Comparison of ENCODE assay signal across 23 cellular contexts in the genomic region with DNA sequence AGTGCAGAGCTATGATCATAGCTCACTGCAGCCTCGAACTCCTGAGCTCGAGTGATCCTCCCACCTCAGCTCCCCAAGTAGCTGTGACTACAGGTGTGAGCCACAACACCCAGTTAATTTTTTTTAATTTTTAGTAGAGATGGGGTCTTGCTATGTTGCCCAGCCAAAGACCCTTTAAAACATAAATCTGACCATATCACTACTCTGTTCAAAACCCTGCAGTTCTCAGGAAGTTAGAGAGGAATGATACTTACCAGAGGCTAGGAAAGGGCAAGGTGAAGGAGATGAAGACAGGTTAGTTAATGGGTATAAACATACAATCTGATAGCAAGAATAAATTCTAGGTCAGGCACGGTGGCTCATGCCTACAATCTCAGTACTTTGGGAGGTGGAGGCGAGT.
"Had no signal": no experiment of that assay in that cellular context is flagged by ENCODE, and none has a peak within 500 bp of the region (broad histone marks: within the 10 kb centered on the region; RNA-seq: fewer than 3 reads in every experiment).

No MANE protein-coding gene starts in this region.

- H3K9me3 Mint-ChIP-seq: effector memory CD8-positive, alpha-beta T cell; natural killer cell had no signal

- H3K36me3 ChIP-seq: lower lobe of right lung, stomach, thyroid gland had no signal

- H3K4me2 ChIP-seq: smooth muscle cell had no signal

- H3K9me3 ChIP-seq: lower lobe of right lung, stomach, thyroid gland had no signal

- H3K4me3 ChIP-seq: lower lobe of right lung, smooth muscle cell, stomach, thyroid gland had no signal

- H3K79me2 ChIP-seq: parathyroid adenoma had no signal

- H3K9ac ChIP-seq: parathyroid adenoma had no signal

- H2AFZ ChIP-seq: parathyroid adenoma had no signal

- H3K27me3 Mint-ChIP-seq: progenitor cell of endocrine pancreas had no signal

- H3K27ac ChIP-seq: lower lobe of right lung, parathyroid adenoma, thyroid gland had no signal

- H3K36me3 Mint-ChIP-seq: immature natural killer cell had no signal

- H3K27me3 ChIP-seq: stomach, thyroid gland had no signal

- ATAC-seq: effector memory CD8-positive, alpha-beta T cell; left ventricle myocardium superior; lower lobe of right lung; natural killer cell; sciatic nerve had no signal

- DNase-seq: cortex of kidney; effector memory CD8-positive, alpha-beta T cell; erythroblast; hypothalamus; immature natural killer cell; left ventricle myocardium superior; lower lobe of right lung; natural killer cell; stimulated activated CD4-positive, alpha-beta T cell treated with anti-CD3 and anti-CD28 coated beads, Interleukin-12 subunit alpha, Interleukin-12 subunit beta, amount 100 ng/mL, for 4 hours; stimulated activated CD4-positive, alpha-beta T cell treated with anti-CD3 and anti-CD28 coated beads, Interleukin-1b, Interleukin-23, amount 100 ng/mL, for 48 hours; stimulated activated CD4-positive, alpha-beta T cell treated with anti-CD3 and anti-CD28 coated beads, Interleukin-4, amount 100 ng/mL, for 1 hour; stimulated activated CD8-positive, alpha-beta memory T cell treated with anti-CD3 and anti-CD28 coated beads, Interleukin-4, amount 100 ng/mL, for 48 hours; stimulated activated naive CD4-positive, alpha-beta T cell treated with Interleukin-2 at 50 U/mL for 16 hours; stomach; trophoblast cell had no signal

- H3K27ac Mint-ChIP-seq: effector memory CD8-positive, alpha-beta T cell; natural killer cell; progenitor cell of endocrine pancreas had no signal

- H3K4me1 ChIP-seq: lower lobe of right lung, parathyroid adenoma, thyroid gland had no signal

- FAIRE-seq: endometrium, frontal cortex, keratinocyte had no signal

- H3K4me3 Mint-ChIP-seq: effector memory CD8-positive, alpha-beta T cell; immature natural killer cell; natural killer cell had no signal
